ENCODE assay signal across 1 cellular context in the genomic region with DNA sequence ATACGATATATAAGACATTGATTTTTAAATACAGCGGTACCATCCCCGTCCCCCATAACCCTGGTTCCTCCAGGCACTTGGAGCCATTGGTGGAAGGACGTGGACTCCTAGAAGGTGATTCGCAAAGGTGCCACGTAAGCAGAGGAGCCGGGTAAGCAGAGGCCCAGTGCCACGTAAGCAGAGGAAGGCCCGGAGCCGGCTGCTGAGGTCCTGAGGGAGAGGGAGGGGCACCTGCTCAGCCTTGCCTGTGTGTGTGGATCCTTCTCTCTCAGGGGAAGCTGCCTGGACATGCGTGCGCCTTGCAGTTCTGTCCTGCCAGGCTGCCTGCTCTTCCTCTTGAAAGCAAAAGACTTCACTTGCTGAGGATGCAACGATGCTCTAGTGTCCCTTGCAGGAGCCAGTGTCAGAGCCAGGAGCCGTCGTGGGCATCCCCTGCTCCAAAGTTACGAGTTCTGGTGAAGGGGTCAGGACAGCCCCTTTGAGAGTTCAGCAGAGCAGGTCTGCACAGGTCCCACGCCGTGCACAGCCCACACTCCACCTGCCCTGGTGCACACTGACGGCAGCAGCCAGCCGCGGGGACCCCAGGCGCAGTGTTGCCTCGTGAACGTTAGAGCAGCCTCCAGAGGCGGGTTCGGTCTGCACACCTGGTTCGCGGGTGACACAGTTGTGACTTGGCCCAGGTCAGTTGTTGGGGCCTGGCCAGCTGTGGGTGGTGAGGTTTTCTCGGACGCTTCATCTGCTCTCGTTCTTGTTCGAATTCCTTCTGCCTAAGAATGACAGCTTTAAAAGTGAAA.
TF ChIP-seq lines count a peak whose summit lies in the region.

No MANE protein-coding gene starts in this region.

TF ChIP-seq in GM12878, 131 proteins besides CTCF, POLR2A, EP300 and RAD21:
- TF ChIP-seq, protein P1, sequence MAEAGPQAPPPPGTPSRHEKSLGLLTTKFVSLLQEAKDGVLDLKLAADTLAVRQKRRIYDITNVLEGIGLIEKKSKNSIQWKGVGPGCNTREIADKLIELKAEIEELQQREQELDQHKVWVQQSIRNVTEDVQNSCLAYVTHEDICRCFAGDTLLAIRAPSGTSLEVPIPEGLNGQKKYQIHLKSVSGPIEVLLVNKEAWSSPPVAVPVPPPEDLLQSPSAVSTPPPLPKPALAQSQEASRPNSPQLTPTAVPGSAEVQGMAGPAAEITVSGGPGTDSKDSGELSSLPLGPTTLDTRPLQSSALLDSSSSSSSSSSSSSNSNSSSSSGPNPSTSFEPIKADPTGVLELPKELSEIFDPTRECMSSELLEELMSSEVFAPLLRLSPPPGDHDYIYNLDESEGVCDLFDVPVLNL (IDR thresholded peaks at IDR 0.05; ENCODE audit: low read depth, low read length) = no peak
- TF ChIP-seq IKZF1 (conservative IDR thresholded peaks at IDR 0.05) = no peak
- TF ChIP-seq ZNF217 (IDR thresholded peaks at IDR 0.05) = no peak
- no peak for TF ChIP-seq JUND (IDR thresholded peaks at IDR 0.05; ENCODE audit: low read depth, low read length)
- no peak for TF ChIP-seq EZH2 (IDR thresholded peaks at IDR 0.05; ENCODE audit: borderline replicate concordance, control insufficient read depth, low read depth, low read length)
- TF ChIP-seq SREBF1 (IDR thresholded peaks at IDR 0.05; ENCODE audit: low read length) = no peak
- no peak for TF ChIP-seq ASH2L (IDR thresholded peaks at IDR 0.05; ENCODE audit: borderline replicate concordance, low read depth)
- TF ChIP-seq, protein P2, sequence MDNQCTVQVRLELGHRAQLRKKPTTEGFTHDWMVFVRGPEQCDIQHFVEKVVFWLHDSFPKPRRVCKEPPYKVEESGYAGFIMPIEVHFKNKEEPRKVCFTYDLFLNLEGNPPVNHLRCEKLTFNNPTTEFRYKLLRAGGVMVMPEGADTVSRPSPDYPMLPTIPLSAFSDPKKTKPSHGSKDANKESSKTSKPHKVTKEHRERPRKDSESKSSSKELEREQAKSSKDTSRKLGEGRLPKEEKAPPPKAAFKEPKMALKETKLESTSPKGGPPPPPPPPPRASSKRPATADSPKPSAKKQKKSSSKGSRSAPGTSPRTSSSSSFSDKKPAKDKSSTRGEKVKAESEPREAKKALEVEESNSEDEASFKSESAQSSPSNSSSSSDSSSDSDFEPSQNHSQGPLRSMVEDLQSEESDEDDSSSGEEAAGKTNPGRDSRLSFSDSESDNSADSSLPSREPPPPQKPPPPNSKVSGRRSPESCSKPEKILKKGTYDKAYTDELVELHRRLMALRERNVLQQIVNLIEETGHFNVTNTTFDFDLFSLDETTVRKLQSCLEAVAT (IDR thresholded peaks at IDR 0.05) = no peak
- TF ChIP-seq POU2F2 (IDR thresholded peaks at IDR 0.05; ENCODE audit: borderline replicate concordance, low read depth, low read length) = no peak
- no peak for TF ChIP-seq EED (IDR thresholded peaks at IDR 0.05; ENCODE audit: low read depth)
- TF ChIP-seq ZNF274 (IDR thresholded peaks at IDR 0.05; ENCODE audit: insufficient read depth, insufficient read length) = no peak
- TF ChIP-seq MEF2B (IDR thresholded peaks at IDR 0.05; ENCODE audit: partially characterized antibody, poor library complexity, severe bottlenecking) = no peak
- TF ChIP-seq, protein P3, sequence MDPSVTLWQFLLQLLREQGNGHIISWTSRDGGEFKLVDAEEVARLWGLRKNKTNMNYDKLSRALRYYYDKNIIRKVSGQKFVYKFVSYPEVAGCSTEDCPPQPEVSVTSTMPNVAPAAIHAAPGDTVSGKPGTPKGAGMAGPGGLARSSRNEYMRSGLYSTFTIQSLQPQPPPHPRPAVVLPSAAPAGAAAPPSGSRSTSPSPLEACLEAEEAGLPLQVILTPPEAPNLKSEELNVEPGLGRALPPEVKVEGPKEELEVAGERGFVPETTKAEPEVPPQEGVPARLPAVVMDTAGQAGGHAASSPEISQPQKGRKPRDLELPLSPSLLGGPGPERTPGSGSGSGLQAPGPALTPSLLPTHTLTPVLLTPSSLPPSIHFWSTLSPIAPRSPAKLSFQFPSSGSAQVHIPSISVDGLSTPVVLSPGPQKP (IDR thresholded peaks at IDR 0.05; ENCODE audit: low read depth, low read length) = no peak
- no peak for TF ChIP-seq POLR2AphosphoS5 (IDR thresholded peaks at IDR 0.05; ENCODE audit: low read length)
